Comparison of ENCODE assay signal across 30 cellular contexts in genomic region chr2:141930803-141931202, GRCh38.
"Had no signal": no experiment of that assay in that cellular context is flagged by ENCODE, and none has a peak within 500 bp of the region (broad histone marks: within the 10 kb centered on the region; RNA-seq: fewer than 3 reads in every experiment).

No MANE protein-coding gene starts in this region.

- ATAC-seq: effector memory CD8-positive, alpha-beta T cell; esophagus mucosa; gastrocnemius medialis; gastroesophageal sphincter; heart left ventricle; heart right ventricle had no signal

- H3K36me3 ChIP-seq: colonic mucosa, esophagus muscularis mucosa, esophagus squamous epithelium, gastrocnemius medialis, gastroesophageal sphincter, heart left ventricle, heart right ventricle had no signal

- H3K27ac ChIP-seq: colonic mucosa, coronary artery, dorsolateral prefrontal cortex, epithelial cell of prostate, esophagus muscularis mucosa, esophagus squamous epithelium, gastrocnemius medialis, gastroesophageal sphincter, heart left ventricle, heart right ventricle, hepatocyte had no signal

- H3K9me3 ChIP-seq: colonic mucosa, esophagus muscularis mucosa, esophagus squamous epithelium, gastrocnemius medialis, gastroesophageal sphincter, heart left ventricle, heart right ventricle had no signal

- H3K9me3 Mint-ChIP-seq: dendritic cell treated with granulocyte-macrophage colony-stimulating factor and Interleukin-4, amounts not matched to agents 40 ng/mL and 50 ng/mL, for 4 days had no signal

- H2AFZ ChIP-seq: hepatocyte had no signal

- DNase-seq: colonic mucosa; cortex of kidney; dermis blood vessel endothelial cell; dorsolateral prefrontal cortex; effector CD4-positive, alpha-beta T cell; effector CD8-positive, alpha-beta T cell; effector memory CD4-positive, alpha-beta T cell; effector memory CD8-positive, alpha-beta T cell; endodermal cell; erythroblast; esophagus squamous epithelium; foreskin fibroblast; foreskin melanocyte; gastrocnemius medialis; glutamatergic neuron; head of caudate nucleus; heart left ventricle; heart right ventricle; hippocampal formation had no signal

- H3K27me3 ChIP-seq: colonic mucosa, dorsolateral prefrontal cortex, esophagus muscularis mucosa, esophagus squamous epithelium, gastrocnemius medialis, gastroesophageal sphincter, heart left ventricle, heart right ventricle, hepatocyte had no signal

- H3K4me1 ChIP-seq: colonic mucosa, esophagus muscularis mucosa, esophagus squamous epithelium, gastrocnemius medialis, gastroesophageal sphincter, heart left ventricle, heart right ventricle had no signal

- H3K27ac Mint-ChIP-seq: dendritic cell treated with granulocyte-macrophage colony-stimulating factor and Interleukin-4, amounts not matched to agents 40 ng/mL and 50 ng/mL, for 4 days; effector memory CD8-positive, alpha-beta T cell; endodermal cell had no signal

- H3K4me3 Mint-ChIP-seq: dendritic cell treated with granulocyte-macrophage colony-stimulating factor and Interleukin-4, amounts not matched to agents 40 ng/mL and 50 ng/mL, for 4 days; effector memory CD8-positive, alpha-beta T cell; endodermal cell had no signal

- H3K79me2 ChIP-seq: hepatocyte had no signal

- H3K4me2 ChIP-seq: hepatocyte had no signal

- H3K4me3 ChIP-seq: colonic mucosa, coronary artery, dorsolateral prefrontal cortex, esophagus muscularis mucosa, esophagus squamous epithelium, gastrocnemius medialis, gastroesophageal sphincter, heart left ventricle, heart right ventricle, hepatocyte had no signal

- H3K27me3 Mint-ChIP-seq: dendritic cell treated with granulocyte-macrophage colony-stimulating factor and Interleukin-4, amounts not matched to agents 40 ng/mL and 50 ng/mL, for 4 days; effector memory CD8-positive, alpha-beta T cell had no signal

- FAIRE-seq: colon, endometrium, endothelial cell of umbilical vein, frontal cortex had no signal
